ENCODE assay signal across 26 cellular contexts in the genomic region with DNA sequence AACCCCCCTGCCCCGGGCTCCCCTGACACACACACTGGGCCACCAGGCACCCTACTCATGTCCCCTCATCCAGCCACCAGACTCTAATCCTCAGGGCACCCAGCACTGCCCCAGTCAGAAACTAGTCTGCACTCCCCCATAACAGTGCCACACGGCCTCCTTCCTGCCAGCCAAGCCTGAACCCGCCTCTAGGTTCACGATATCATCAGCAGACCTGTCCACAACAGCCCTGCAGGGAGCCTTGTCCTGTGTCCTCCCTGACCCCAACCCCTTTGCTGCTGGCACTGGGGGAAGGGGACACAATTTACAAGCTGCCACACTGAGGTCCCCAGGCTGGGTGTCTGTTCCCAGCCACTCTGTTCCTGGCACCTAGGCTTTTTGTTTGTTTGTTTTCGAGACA. TPM values are rescaled to one million over a fixed set of nuclear protein-coding genes. Genes with fewer than 3 reads are reported as not detected.
DNase-seq lines count a peak whose midpoint lies in the region; ATAC-seq, FAIRE-seq and TF ChIP-seq lines count a peak whose summit lies in the region.
"Had no signal": no experiment of that assay in that cellular context is flagged by ENCODE, and none has a peak within 500 bp of the region (broad histone marks: within the 10 kb centered on the region; RNA-seq: fewer than 3 reads in every experiment).

No MANE protein-coding gene starts in this region.

- H2BK12ac ChIP-seq in mesenchymal stem cell (ENCODE audit: low read length in 2 of 2) = peak overlapping the region in 1 of 2 experiments; percentile 7

- in situ Hi-C loops in GM23248 (cut with MboI) = no loop called here

- peaks cover 11 to 19% of the 10 kb centered on the region in 2 donors for H3K4me1 Mint-ChIP-seq in stimulated activated naive B cell treated with anti-CD40 and anti-IgM and Interleukin-4, amounts not matched to agents 10 μg/mL and 1 μg/mL and 100 μg/mL, for 72 hours
- H3K4me1 Mint-ChIP-seq: B cell had no signal

- no peaks in the 10 kb centered on the region for H3K9me2 ChIP-seq in GM23248 (ENCODE audit: insufficient read depth)

- no peak overlapping the region for H4K91ac ChIP-seq in mesenchymal stem cell (ENCODE audit: low read length)

- H3K4me3 ChIP-seq in GM23248 (no peak overlapping the region), mesenchymal stem cell (ENCODE audit: insufficient read depth in 1 of 2, low read depth in 1 of 2, low read length in 2 of 2) (no peak overlapping the region), esophagus squamous epithelium (no peak overlapping the region)
- H3K4me3 ChIP-seq: adrenal gland, GM23338, left lung had no signal

- peaks cover 6% of the 10 kb centered on the region for H3K79me1 ChIP-seq in mesenchymal stem cell (replicated peaks; ENCODE audit: low read length, poor library complexity, severe bottlenecking)

- H3K14ac ChIP-seq in mesenchymal stem cell (ENCODE audit: low read length in 2 of 2) = peak overlapping the region in 1 of 2 experiments; percentile 0

- no peak overlapping the region for H4K8ac ChIP-seq in mesenchymal stem cell (ENCODE audit: low read length)

- H3K36me3 Mint-ChIP-seq in stimulated activated naive B cell treated with anti-CD40 and anti-IgM and Interleukin-4, amounts not matched to agents 10 μg/mL and 1 μg/mL and 100 μg/mL, for 72 hours = no peaks in the 10 kb centered on the region
- H3K36me3 Mint-ChIP-seq: CD8-positive, alpha-beta T cell had no signal

- 0 out of 2 replicates have a peak, but pooled peaks cover 2% of the 10 kb centered on the region for H3K36me3 ChIP-seq in GM23248 (ENCODE audit: low read depth)
- H3K36me3 ChIP-seq in mesenchymal stem cell (ENCODE audit: control insufficient read depth in 1 of 2, insufficient read depth in 2 of 2, low read depth in 1 of 2, low read length in 2 of 2) = peaks cover 47 to 50% of the 10 kb centered on the region in 2 experiments
- H3K36me3 ChIP-seq in esophagus squamous epithelium = peaks cover 0 to 6% (median 0%) of the 10 kb centered on the region in 3 donors
- H3K36me3 ChIP-seq: adrenal gland, left lung had no signal

- no peak overlapping the region for H3K9ac ChIP-seq in GM23248
- no peak overlapping the region for H3K9ac ChIP-seq in mesenchymal stem cell (ENCODE audit: low read length)

- peaks cover 85% of the 10 kb centered on the region for H3K79me2 ChIP-seq in GM23248 (ENCODE audit: insufficient read depth)

- no peaks in the 10 kb centered on the region for H3K9me3 Mint-ChIP-seq in stimulated activated naive B cell treated with anti-CD40 and anti-IgM and Interleukin-4, amounts not matched to agents 10 μg/mL and 1 μg/mL and 100 μg/mL, for 72 hours
- H3K9me3 Mint-ChIP-seq: CD8-positive, alpha-beta T cell; GM23338; stimulated activated effector memory CD8-positive, alpha-beta T cell treated with anti-CD3 and anti-CD28 coated beads, Interleukin-12 subunit alpha, Interleukin-12 subunit beta, amount 100 ng/mL, for 72 hours had no signal

- peaks cover 48% of the 10 kb centered on the region for H3F3A ChIP-seq in GM23248 (ENCODE audit: insufficient read depth)

- WGBS in GM23248 (ENCODE audit: low coverage in 1 of 2, low lambda C conversion rate in 2 of 2, missing lambda C conversion rate in 2 of 2), 2 experiments = 90% methylated on average over 5 of the region's 5 CpGs
- WGBS in mesenchymal stem cell = 80% methylated on average over 5 of the region's 5 CpGs
- 68 to 75% methylated on average over 5 of the region's 5 CpGs for WGBS in esophagus squamous epithelium, 2 donors

- H3K4me3 Mint-ChIP-seq in stimulated activated naive B cell treated with anti-CD40 and anti-IgM and Interleukin-4, amounts not matched to agents 10 μg/mL and 1 μg/mL and 100 μg/mL, for 72 hours = no peak overlapping the region
- H3K4me3 Mint-ChIP-seq: activated CD8-positive, alpha-beta memory T cell treated with anti-CD3 and anti-CD28 coated beads, Interleukin-2, amount 10 ng/mL, durations not matched to agents 7 days and 5 days; B cell; CD8-positive, alpha-beta T cell; GM23338; IgD-negative memory B cell; stimulated activated effector memory CD8-positive, alpha-beta T cell treated with anti-CD3 and anti-CD28 coated beads, Interleukin-12 subunit alpha, Interleukin-12 subunit beta, amount 100 ng/mL, for 72 hours had no signal

- H3K27ac ChIP-seq in GM23248 = peak overlapping the region; percentile 78; the same call in 1 of the 2 replicates
- no peak overlapping the region for H3K27ac ChIP-seq in mesenchymal stem cell (ENCODE audit: low read length, poor library complexity, severe bottlenecking)
- peak overlapping the region in 2 of 4 donors; percentile 78 to 85 for H3K27ac ChIP-seq in esophagus squamous epithelium

- TF ChIP-seq POLR2A in esophagus squamous epithelium (IDR thresholded peaks at IDR 0.05) = no peak

- H3K27me3 Mint-ChIP-seq in stimulated activated naive B cell treated with anti-CD40 and anti-IgM and Interleukin-4, amounts not matched to agents 10 μg/mL and 1 μg/mL and 100 μg/mL, for 72 hours = peaks cover 2 to 13% of the 10 kb centered on the region in 2 donors

- no peak for TF ChIP-seq CTCF in esophagus squamous epithelium (IDR thresholded peaks at IDR 0.05)

- H2AK5ac ChIP-seq in mesenchymal stem cell (ENCODE audit: low read length, severe bottlenecking) = peak overlapping the region; percentile 45

- peaks cover 68% of the 10 kb centered on the region for H3K4me1 ChIP-seq in GM23248 (ENCODE audit: insufficient read depth)
- peaks cover 50% of the 10 kb centered on the region for H3K4me1 ChIP-seq in mesenchymal stem cell (ENCODE audit: control insufficient read depth, insufficient read depth, low read depth, low read length)
- peaks cover 19 to 95% (median 52%) of the 10 kb centered on the region in 3 donors for H3K4me1 ChIP-seq in esophagus squamous epithelium

- peak overlapping the region; percentile 48 for H3K27ac Mint-ChIP-seq in stimulated activated naive B cell treated with anti-CD40 and anti-IgM and Interleukin-4, amounts not matched to agents 10 μg/mL and 1 μg/mL and 100 μg/mL, for 72 hours
- H3K27ac Mint-ChIP-seq: activated CD8-positive, alpha-beta memory T cell treated with anti-CD3 and anti-CD28 coated beads, Interleukin-2, amount 10 ng/mL, durations not matched to agents 7 days and 5 days; B cell; CD8-positive, alpha-beta T cell; GM23338; IgD-negative memory B cell; progenitor cell of endocrine pancreas had no signal

- H3K18ac ChIP-seq in mesenchymal stem cell (ENCODE audit: low read depth in 1 of 2, low read length in 2 of 2) = no peak overlapping the region

- H3K4ac ChIP-seq in mesenchymal stem cell (ENCODE audit: low read depth in 1 of 2, low read length in 2 of 2) = peak overlapping the region in 1 of 2 experiments; percentile 47

- H2BK5ac ChIP-seq in mesenchymal stem cell (ENCODE audit: low read depth, low read length, poor library complexity, severe bottlenecking) = no peak overlapping the region

- no peak overlapping the region for H2BK15ac ChIP-seq in mesenchymal stem cell (ENCODE audit: low read depth, poor library complexity, severe bottlenecking)

- no peak for FAIRE-seq in HTR-8/SVneo (lab: Jason Lieb, UNC)
- FAIRE-seq: endothelial cell of umbilical vein had no signal

- H2BK120ac ChIP-seq in mesenchymal stem cell (ENCODE audit: low read depth, low read length) = no peak overlapping the region

- no peak overlapping the region for H3K23ac ChIP-seq in mesenchymal stem cell (ENCODE audit: low read length in 2 of 2)

- intact Hi-C loops in esophagus squamous epithelium (cut with DNase I) = no loop called here

- H3K9me3 ChIP-seq in GM23248 (ENCODE audit: low read depth) (no peaks in the 10 kb centered on the region), mesenchymal stem cell (ENCODE audit: control insufficient read depth, low read length) (no peaks in the 10 kb centered on the region), esophagus squamous epithelium (no peaks in the 10 kb centered on the region)
- H3K9me3 ChIP-seq: adrenal gland, left lung had no signal

- DNase-seq in GM23248 (no peak), mesenchymal stem cell (no peak), HTR-8/SVneo (ENCODE audit: insufficient read length, low spot score) (no peak), esophagus squamous epithelium (lab: John Stamatoyannopoulos, UW) (no peak)
- no peak for DNase-seq in stimulated activated naive B cell treated with anti-CD40 and anti-IgM and Interleukin-4, amounts not matched to agents 10 μg/mL and 1 μg/mL and 100 μg/mL, for 72 hours
- DNase-seq: ACHN; activated CD4-positive, alpha-beta T cell treated with anti-CD3 and anti-CD28 coated beads, Interleukin-2, amount 50 U/mL, for 4 hours; activated CD8-positive, alpha-beta memory T cell treated with anti-CD3 and anti-CD28 coated beads, Interleukin-2, amount 10 ng/mL, durations not matched to agents 7 days and 5 days; activated naive CD4-positive, alpha-beta T cell treated with Interleukin-2 at 50 U/mL for 16 hours; adrenal gland; CD8-positive, alpha-beta T cell; left lung; mesendoderm; NCI-H1092 treated with DMSO at 0.1 percent for 48 hours; NCI-H1694 treated with DMSO at 0.1 percent for 48 hours; NCI-H446; NCI-H774 had no signal

- H4K20me1 ChIP-seq in GM23248 (ENCODE audit: insufficient read depth) = no peaks in the 10 kb centered on the region

- no peaks in the 10 kb centered on the region for H3K27me3 ChIP-seq in GM23248 (replicated peaks; ENCODE audit: insufficient read depth)
- no peaks in the 10 kb centered on the region for H3K27me3 ChIP-seq in mesenchymal stem cell (ENCODE audit: control insufficient read depth in 1 of 2, insufficient read depth in 1 of 2, low read length in 2 of 2)
- H3K27me3 ChIP-seq in esophagus squamous epithelium = no peaks in the 10 kb centered on the region
- H3K27me3 ChIP-seq: adrenal gland, left lung had no signal

- H3K4me2 ChIP-seq in GM23248 (ENCODE audit: unreplicated experiment) (no peak overlapping the region), mesenchymal stem cell (ENCODE audit: low read length, poor library complexity, severe bottlenecking) (no peak overlapping the region)
- H3K4me2 ChIP-seq: GM23338 had no signal

- ATAC-seq in SK-N-SH treated with all-trans-retinoic acid at 6 μM for 48 hours (peak; percentile 5; the same call in 1 of the 3 replicates), GM21390 (IDR thresholded peaks at IDR 0.05; ENCODE audit: unreplicated experiment) (no peak)
- no peak for ATAC-seq in stimulated activated naive B cell treated with anti-CD40 and anti-IgM and Interleukin-4, amounts not matched to agents 10 μg/mL and 1 μg/mL and 100 μg/mL, for 72 hours (replicated peaks)
- ATAC-seq: activated CD8-positive, alpha-beta memory T cell treated with anti-CD3 and anti-CD28 coated beads, Interleukin-2, amount 10 ng/mL, durations not matched to agents 7 days and 5 days; CD8-positive, alpha-beta T cell; GM23338; left lung; sciatic nerve; stimulated activated effector memory CD8-positive, alpha-beta T cell treated with anti-CD3 and anti-CD28 coated beads, Interleukin-12 subunit alpha, Interleukin-12 subunit beta, amount 100 ng/mL, for 72 hours had no signal

- H2AFZ ChIP-seq in GM23248 (no peak overlapping the region), mesenchymal stem cell (ENCODE audit: low read depth, low read length) (no peak overlapping the region)

TF ChIP-seq in SK-N-SH treated with all-trans-retinoic acid at 6 μM for 48 hours, 23 proteins besides CTCF, POLR2A, EP300 and RAD21 (continues in another document):
- TF ChIP-seq ARNTL (CRISPR knock-in tag; IDR thresholded peaks at IDR 0.05; ENCODE audit: borderline replicate concordance, low read depth) = no peak

RNA-seq across cellular contexts. Expression of a gene that starts 33.6 kb away (rescaled TPM):
- 441 and 456 TPM in 2 replicates for total RNA-seq in GM23248 (2014; rRNA removed; shearing (Covaris generic))
- polyA plus RNA-seq in GM23248 (2016; fragmentation: Nextera tagmentation; extraction: Ambion mirVana) = 73.5 and 73.7 TPM in 2 replicates
- polyA plus RNA-seq in mesenchymal stem cell (2013, experiment 1 of 2) = 16.6 TPM
- polyA plus RNA-seq in mesenchymal stem cell (2013, experiment 2 of 2) = 16.0 TPM
- total RNA-seq in esophagus squamous epithelium = 10 to 100 TPM; 10.3 to 41.6 (median 17.0) TPM

Comparison
In these comparisons a context has a peak if more than half of its experiments do, and no peak if none do; other contexts are left out.
1. RNA of a gene that starts 33.6 kb away (total RNA-seq): 441 to 456 TPM in GM23248; 10.3 to 41.6 TPM in esophagus squamous epithelium; every median in the first group is over 10 times any median in the second.